ENCODE assay signal across 29 cellular contexts in genomic region chr7:134947831-134948230, GRCh38.
"Had no signal": no experiment of that assay in that cellular context is flagged by ENCODE, and none has a peak within 500 bp of the region (broad histone marks: within the 10 kb centered on the region; RNA-seq: fewer than 3 reads in every experiment).

No MANE protein-coding gene starts in this region.

- H3K9ac ChIP-seq: parathyroid adenoma had no signal

- H3K27ac ChIP-seq: parathyroid adenoma, psoas muscle, suprapubic skin had no signal

- H3K4me1 Mint-ChIP-seq: neural crest cell had no signal

- H3K4me2 ChIP-seq: hepatocyte had no signal

- H3K27me3 Mint-ChIP-seq: activated CD4-positive, alpha-beta memory T cell treated with anti-CD3 and anti-CD28 coated beads for 36 hours had no signal

- H3K27me3 ChIP-seq: hepatocyte, spleen, suprapubic skin, transverse colon had no signal

- H3K4me3 ChIP-seq: hepatocyte, psoas muscle, spleen, suprapubic skin, transverse colon had no signal

- DNase-seq: activated CD4-positive, alpha-beta memory T cell treated with anti-CD3 and anti-CD28 coated beads for 36 hours; activated CD4-positive, alpha-beta T cell treated with anti-CD3 and anti-CD28 coated beads, Interleukin-2, amount 10 ng/mL, durations not matched to agents 24 days and 14 days; activated CD4-positive, CD25-positive, alpha-beta regulatory T cell treated with anti-CD3 and anti-CD28 coated beads, Interleukin-2, amount 50 U/mL, for 72 hours; activated CD8-positive, alpha-beta memory T cell treated with anti-CD3 and anti-CD28 coated beads, Interleukin-2, amount 50 U/mL, for 4 hours; activated gamma-delta T cell; activated naive CD4-positive, alpha-beta T cell treated with anti-CD3 and anti-CD28 coated beads, Interleukin-2, amount 50 U/mL, for 16 hours; activated T-cell treated with anti-CD3 and anti-CD28 coated beads, Interleukin-2, amount 50 U/mL, for 1 hour; amniotic stem cell; caudate nucleus; foreskin melanocyte; left cardiac atrium; left ventricle myocardium superior; mammary epithelial cell; midbrain; naive thymus-derived CD8-positive, alpha-beta T cell; nucleus accumbens; psoas muscle; spleen; stimulated activated naive CD4-positive, alpha-beta T cell; SW 1271; T1000; transverse colon had no signal

- H3K36me3 Mint-ChIP-seq: activated CD4-positive, alpha-beta memory T cell treated with anti-CD3 and anti-CD28 coated beads for 36 hours; naive thymus-derived CD8-positive, alpha-beta T cell had no signal

- ATAC-seq: esophagus mucosa; left cardiac atrium; left ventricle myocardium superior; naive thymus-derived CD8-positive, alpha-beta T cell; psoas muscle had no signal

- H3K9me3 ChIP-seq: psoas muscle, spleen, suprapubic skin, transverse colon had no signal

- H3K4me1 ChIP-seq: parathyroid adenoma, psoas muscle, spleen, transverse colon had no signal

- H3K9me3 Mint-ChIP-seq: activated CD4-positive, alpha-beta memory T cell treated with anti-CD3 and anti-CD28 coated beads for 36 hours; activated CD4-positive, alpha-beta T cell treated with anti-CD3 and anti-CD28 coated beads, Interleukin-2, amount 10 ng/mL, durations not matched to agents 24 days and 14 days; activated T-helper 1 cell treated with anti-CD3 and anti-CD28 coated beads, Interleukin-12 subunit alpha, Interleukin-12 subunit beta, Interleukin-2, Interleukin-4 antibody, amounts not matched to agents 30 ng/mL and 10 ng/mL and 1 ng/mL, durations not matched to agents 14 hours and 24 hours and 36 hours; naive thymus-derived CD8-positive, alpha-beta T cell; neural crest cell; T-helper 1 cell treated with Interleukin-12 subunit alpha and Interleukin-12 subunit beta and Interleukin-4 antibody, amounts not matched to agents 30 μg/mL and 1 μg/mL, for 36 hours had no signal

- H3K27ac Mint-ChIP-seq: activated CD4-positive, alpha-beta memory T cell treated with anti-CD3 and anti-CD28 coated beads for 36 hours; activated CD4-positive, alpha-beta T cell treated with anti-CD3 and anti-CD28 coated beads, Interleukin-2, amount 10 ng/mL, durations not matched to agents 24 days and 14 days; activated T-helper 1 cell treated with anti-CD3 and anti-CD28 coated beads, Interleukin-12 subunit alpha, Interleukin-12 subunit beta, Interleukin-2, Interleukin-4 antibody, amounts not matched to agents 30 ng/mL and 10 ng/mL and 1 ng/mL, durations not matched to agents 14 hours and 24 hours and 36 hours; T-helper 1 cell treated with Interleukin-12 subunit alpha and Interleukin-12 subunit beta and Interleukin-4 antibody, amounts not matched to agents 30 μg/mL and 1 μg/mL, for 36 hours had no signal

- H3K4me3 Mint-ChIP-seq: activated CD4-positive, alpha-beta memory T cell treated with anti-CD3 and anti-CD28 coated beads for 36 hours; activated CD4-positive, alpha-beta T cell treated with anti-CD3 and anti-CD28 coated beads, Interleukin-2, amount 10 ng/mL, durations not matched to agents 24 days and 14 days; activated T-helper 1 cell treated with anti-CD3 and anti-CD28 coated beads, Interleukin-12 subunit alpha, Interleukin-12 subunit beta, Interleukin-2, Interleukin-4 antibody, amounts not matched to agents 30 ng/mL and 10 ng/mL and 1 ng/mL, durations not matched to agents 14 hours and 24 hours and 36 hours; naive thymus-derived CD8-positive, alpha-beta T cell; neural crest cell; T-helper 1 cell treated with Interleukin-12 subunit alpha and Interleukin-12 subunit beta and Interleukin-4 antibody, amounts not matched to agents 30 μg/mL and 1 μg/mL, for 36 hours had no signal
